11 cellular contexts compared by ENCODE assay signal in the genomic region with DNA sequence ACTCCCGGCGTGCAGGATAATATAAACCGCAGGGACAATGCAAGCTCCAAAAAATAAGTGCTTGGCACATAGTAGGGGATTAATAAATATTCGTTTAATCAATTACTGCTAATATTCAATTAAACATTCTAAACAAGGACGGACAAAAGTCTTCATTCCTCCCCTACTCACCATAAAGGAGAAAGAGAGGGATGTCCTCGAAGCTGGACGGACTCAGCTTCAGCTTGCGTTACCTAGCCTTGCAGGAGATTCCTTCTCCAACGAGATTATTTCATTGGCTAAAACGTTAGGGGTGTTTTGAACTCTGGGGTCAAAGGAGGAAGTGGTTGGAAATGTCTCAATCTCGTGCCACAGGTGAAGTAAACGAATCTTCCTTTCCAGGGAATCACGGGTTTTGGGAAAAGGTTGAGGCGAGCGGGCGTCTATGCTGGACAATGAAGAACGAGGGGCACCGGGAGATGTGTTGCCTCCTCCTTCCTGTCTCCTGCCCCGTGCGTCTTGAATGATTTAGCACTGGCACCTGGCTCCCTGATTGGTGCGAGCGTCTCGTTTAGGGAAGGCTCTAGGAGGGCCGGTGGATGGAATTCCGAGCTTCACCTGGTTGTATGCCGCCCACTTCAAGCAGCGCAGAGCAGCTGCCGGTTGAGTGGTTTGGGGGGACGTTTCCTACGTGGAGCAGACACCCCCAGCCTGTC. TPM values are rescaled to one million over a fixed set of nuclear protein-coding genes. Genes with fewer than 3 reads are reported as not detected.
DNase-seq lines count a peak whose midpoint lies in the region; ATAC-seq and TF ChIP-seq lines count a peak whose summit lies in the region.
"Had no signal": no experiment of that assay in that cellular context is flagged by ENCODE, and none has a peak within 500 bp of the region (broad histone marks: within the 10 kb centered on the region; RNA-seq: fewer than 3 reads in every experiment).

No MANE protein-coding gene starts in this region.

- WGBS in endodermal cell (ENCODE audit: insufficient coverage in 1 of 2, insufficient read length in 1 of 2), 2 experiments = 38 to 46% methylated on average over 20 to 29 of the region's 30 CpGs

- CTCF ChIA-PET in activated naive CD4-positive, alpha-beta T cell treated with anti-CD3 and anti-CD28 coated beads, Interleukin-2, amount 10 ng/mL, durations not matched to agents 7 days and 5 days (lab: Charles Lee) = interaction anchor here (1.0 to 4.3 kb wide), 8 partner anchors 8 to 578 kb away, joined by 3 to 36 read pairs (median 16); no protein-coding TSS in a partner anchor

- intact Hi-C loops in left colon (cut with DNase I, micrococcal nuclease) = loop anchor here in 1 of 2 donors (10.0 kb wide), 2 partner anchors 410 to 450 kb away; no protein-coding TSS in a partner anchor

- H3K4me3 ChIP-seq in endodermal cell (ENCODE audit: low read length) = no peak overlapping the region
- H3K4me3 ChIP-seq: body of pancreas, SJSA1 had no signal

- H3K4me1 Mint-ChIP-seq in activated naive CD4-positive, alpha-beta T cell treated with anti-CD3 and anti-CD28 coated beads, Interleukin-2, amount 10 ng/mL, durations not matched to agents 7 days and 5 days = peaks cover 52% of the 10 kb centered on the region
- peaks cover 31% of the 10 kb centered on the region for H3K4me1 Mint-ChIP-seq in endodermal cell
- H3K4me1 Mint-ChIP-seq in stimulated activated naive B cell treated with anti-CD40 and anti-IgM and Interleukin-4, amounts not matched to agents 10 μg/mL and 1 μg/mL and 100 μg/mL, for 72 hours = peaks cover 34 to 59% of the 10 kb centered on the region in 2 donors

- peaks cover 4% of the 10 kb centered on the region for H3K4me1 ChIP-seq in endodermal cell (ENCODE audit: control insufficient read depth, insufficient read depth, low read length)

- H3K27ac ChIP-seq in endodermal cell (ENCODE audit: low read depth, low read length) = no peak overlapping the region
- H3K27ac ChIP-seq: body of pancreas, SJSA1 had no signal

- peaks cover 49% of the 10 kb centered on the region for H3K27me3 ChIP-seq in endodermal cell (ENCODE audit: control insufficient read depth, insufficient read depth, low read length, poor library complexity, severe bottlenecking)

- no peaks in the 10 kb centered on the region for H3K9me3 ChIP-seq in endodermal cell (ENCODE audit: control insufficient read depth, low read length)
- H3K9me3 ChIP-seq: body of pancreas, SJSA1 had no signal

- no peaks in the 10 kb centered on the region for H3K36me3 ChIP-seq in endodermal cell (ENCODE audit: control insufficient read depth, insufficient read depth, low read length)
- H3K36me3 ChIP-seq: SJSA1 had no signal

- peak overlapping the region; percentile 44 for H3K27ac Mint-ChIP-seq in activated naive CD4-positive, alpha-beta T cell treated with anti-CD3 and anti-CD28 coated beads, Interleukin-2, amount 10 ng/mL, durations not matched to agents 7 days and 5 days
- H3K27ac Mint-ChIP-seq in endodermal cell = no peak overlapping the region
- H3K27ac Mint-ChIP-seq in stimulated activated naive B cell treated with anti-CD40 and anti-IgM and Interleukin-4, amounts not matched to agents 10 μg/mL and 1 μg/mL and 100 μg/mL, for 72 hours = peak overlapping the region; percentile 37

- no peak for ATAC-seq in stimulated activated naive B cell treated with anti-CD40 and anti-IgM and Interleukin-4, amounts not matched to agents 10 μg/mL and 1 μg/mL and 100 μg/mL, for 72 hours (replicated peaks)
- no peak for ATAC-seq in left colon
- ATAC-seq: body of pancreas had no signal

- no peak for TF ChIP-seq CTCF in endodermal cell (conservative IDR thresholded peaks at IDR 0.05)

- H3K9ac ChIP-seq in endodermal cell (ENCODE audit: extremely low read depth, low read length, poor library complexity, severe bottlenecking) = no peak overlapping the region

- H3K9me3 Mint-ChIP-seq in activated naive CD4-positive, alpha-beta T cell treated with anti-CD3 and anti-CD28 coated beads, Interleukin-2, amount 10 ng/mL, durations not matched to agents 7 days and 5 days = no peaks in the 10 kb centered on the region
- H3K9me3 Mint-ChIP-seq in endodermal cell = no peaks in the 10 kb centered on the region
- H3K9me3 Mint-ChIP-seq in stimulated activated naive B cell treated with anti-CD40 and anti-IgM and Interleukin-4, amounts not matched to agents 10 μg/mL and 1 μg/mL and 100 μg/mL, for 72 hours = no peaks in the 10 kb centered on the region

- no peak overlapping the region for H3K4me3 Mint-ChIP-seq in activated naive CD4-positive, alpha-beta T cell treated with anti-CD3 and anti-CD28 coated beads, Interleukin-2, amount 10 ng/mL, durations not matched to agents 7 days and 5 days
- H3K4me3 Mint-ChIP-seq in endodermal cell = peak overlapping the region; percentile 70
- H3K4me3 Mint-ChIP-seq in stimulated activated naive B cell treated with anti-CD40 and anti-IgM and Interleukin-4, amounts not matched to agents 10 μg/mL and 1 μg/mL and 100 μg/mL, for 72 hours = peak overlapping the region in 1 of 2 donors; percentile 41

- no peak for DNase-seq in activated naive CD4-positive, alpha-beta T cell treated with anti-CD3 and anti-CD28 coated beads, Interleukin-2, amount 10 ng/mL, durations not matched to agents 7 days and 5 days
- DNase-seq in activated naive CD4-positive, alpha-beta T cell treated with anti-CD3 and anti-CD28 coated beads, Interleukin-2, amount 50 U/mL, for 16 hours = no peak
- DNase-seq in NCI-H2081 (lab: John Stamatoyannopoulos, UW) = peak; percentile 58 to 80
- peak; percentile 86 for DNase-seq in endodermal cell
- DNase-seq in stimulated activated naive B cell treated with anti-CD40 and anti-IgM and Interleukin-4, amounts not matched to agents 10 μg/mL and 1 μg/mL and 100 μg/mL, for 72 hours = no peak
- DNase-seq in stimulated activated naive CD4-positive, alpha-beta T cell treated with Interleukin-2 at 50 U/mL for 16 hours (lab: John Stamatoyannopoulos, UW) = no peak
- DNase-seq in left colon = no peak
- no peak for DNase-seq in central memory CD4-positive, alpha-beta T cell
- DNase-seq: activated T-cell treated with anti-CD3 and anti-CD28 coated beads for 4 hours had no signal

- peaks cover 72% of the 10 kb centered on the region for H3K27me3 Mint-ChIP-seq in activated naive CD4-positive, alpha-beta T cell treated with anti-CD3 and anti-CD28 coated beads, Interleukin-2, amount 10 ng/mL, durations not matched to agents 7 days and 5 days
- H3K27me3 Mint-ChIP-seq in endodermal cell (ENCODE audit: insufficient read depth) = peaks cover 58% of the 10 kb centered on the region
- H3K27me3 Mint-ChIP-seq in stimulated activated naive B cell treated with anti-CD40 and anti-IgM and Interleukin-4, amounts not matched to agents 10 μg/mL and 1 μg/mL and 100 μg/mL, for 72 hours = peaks cover 62 to 77% of the 10 kb centered on the region in 2 donors

- H3K36me3 Mint-ChIP-seq in activated naive CD4-positive, alpha-beta T cell treated with anti-CD3 and anti-CD28 coated beads, Interleukin-2, amount 10 ng/mL, durations not matched to agents 7 days and 5 days = no peaks in the 10 kb centered on the region
- no peaks in the 10 kb centered on the region for H3K36me3 Mint-ChIP-seq in endodermal cell (ENCODE audit: low read depth)
- H3K36me3 Mint-ChIP-seq in stimulated activated naive B cell treated with anti-CD40 and anti-IgM and Interleukin-4, amounts not matched to agents 10 μg/mL and 1 μg/mL and 100 μg/mL, for 72 hours = peaks cover 0 to 5% of the 10 kb centered on the region in 2 donors

RNA-seq across cellular contexts. Expression of a gene that starts 2.0 kb away (rescaled TPM):
- total RNA-seq in endodermal cell = 10 to 100 TPM; 12.8 to 26.3 TPM
- polyA plus RNA-seq in endodermal cell (2013, experiment 1 of 2) = 20.6 TPM
- 21.4 TPM for polyA plus RNA-seq in endodermal cell (2013, experiment 2 of 2)
- total RNA-seq in left colon = under 1 TPM in 1 of 2 donors, not detected in 1; 0.31 TPM
- total RNA-seq: body of pancreas had no signal

RNA-seq across cellular contexts. Expression of a gene that starts 44.5 kb away (rescaled TPM):
- 10 to 100 TPM in 1 of 2 donors, 1 to 10 TPM in 1; 9.6 to 18.3 TPM for total RNA-seq in endodermal cell
- 1.5 TPM for polyA plus RNA-seq in endodermal cell (2013, experiment 1 of 2)
- 1.8 TPM for polyA plus RNA-seq in endodermal cell (2013, experiment 2 of 2)
- not detected for total RNA-seq in left colon
- total RNA-seq: body of pancreas, SJSA1 had no signal

Comparison
In these comparisons a context has a peak if more than half of its experiments do, and no peak if none do; other contexts are left out.
1. DNase-seq: peak in NCI-H2081 (2 of 2) and endodermal cell (single experiment); none in activated naive CD4-positive, alpha-beta T cell treated with anti-CD3 and anti-CD28 coated beads, Interleukin-2, amount 10 ng/mL, durations not matched to agents 7 days and 5 days (single experiment), activated naive CD4-positive, alpha-beta T cell treated with anti-CD3 and anti-CD28 coated beads, Interleukin-2, amount 50 U/mL, for 16 hours (single experiment), stimulated activated naive B cell treated with anti-CD40 and anti-IgM and Interleukin-4, amounts not matched to agents 10 μg/mL and 1 μg/mL and 100 μg/mL, for 72 hours (single experiment), stimulated activated naive CD4-positive, alpha-beta T cell treated with Interleukin-2 at 50 U/mL for 16 hours (single experiment), left colon (0 of 2) and central memory CD4-positive, alpha-beta T cell (single experiment).
2. RNA of a gene that starts 2.0 kb away (total RNA-seq): 12.8 to 26.3 TPM in endodermal cell; 0.31 TPM in left colon; every median in the first group is over 10 times any median in the second.
3. RNA of a gene that starts 44.5 kb away (total RNA-seq): 9.6 to 18.3 TPM in endodermal cell; not detected in left colon; every median in the first group is over 10 times any median in the second.